1 cellular context compared by ENCODE assay signal in the genomic region with DNA sequence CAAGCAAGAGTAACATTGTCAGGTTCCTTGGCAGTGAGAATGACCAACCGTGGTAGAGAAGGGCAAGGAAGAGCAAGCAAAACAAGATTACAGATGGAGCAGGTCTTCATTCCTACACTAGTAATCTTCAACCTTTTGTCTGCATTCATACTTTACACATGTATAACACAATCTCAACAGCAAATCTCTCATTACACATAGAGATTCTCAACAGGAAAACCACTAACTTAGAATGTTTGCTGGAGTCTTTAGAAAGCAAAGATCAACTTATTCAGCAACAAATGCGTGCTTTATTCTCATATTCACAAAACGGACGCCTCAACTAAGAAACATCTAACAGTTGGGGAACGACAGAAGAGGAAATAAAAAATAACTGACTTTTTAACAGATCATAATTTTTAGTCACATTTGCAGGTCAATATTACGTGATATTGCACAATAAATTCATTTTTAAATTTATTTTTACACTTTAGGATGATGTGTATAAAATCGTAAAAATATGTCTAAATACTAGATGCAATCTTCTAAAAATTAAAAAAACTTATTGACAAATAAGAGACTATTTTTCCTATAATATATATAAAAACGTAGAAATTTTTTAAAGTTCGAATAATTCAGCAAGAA.
TF ChIP-seq lines count a peak whose summit lies in the region.

No MANE protein-coding gene starts in this region.

TF ChIP-seq in HCT116, 20 proteins besides CTCF, POLR2A, EP300 and RAD21:
- TF ChIP-seq, protein P1, sequence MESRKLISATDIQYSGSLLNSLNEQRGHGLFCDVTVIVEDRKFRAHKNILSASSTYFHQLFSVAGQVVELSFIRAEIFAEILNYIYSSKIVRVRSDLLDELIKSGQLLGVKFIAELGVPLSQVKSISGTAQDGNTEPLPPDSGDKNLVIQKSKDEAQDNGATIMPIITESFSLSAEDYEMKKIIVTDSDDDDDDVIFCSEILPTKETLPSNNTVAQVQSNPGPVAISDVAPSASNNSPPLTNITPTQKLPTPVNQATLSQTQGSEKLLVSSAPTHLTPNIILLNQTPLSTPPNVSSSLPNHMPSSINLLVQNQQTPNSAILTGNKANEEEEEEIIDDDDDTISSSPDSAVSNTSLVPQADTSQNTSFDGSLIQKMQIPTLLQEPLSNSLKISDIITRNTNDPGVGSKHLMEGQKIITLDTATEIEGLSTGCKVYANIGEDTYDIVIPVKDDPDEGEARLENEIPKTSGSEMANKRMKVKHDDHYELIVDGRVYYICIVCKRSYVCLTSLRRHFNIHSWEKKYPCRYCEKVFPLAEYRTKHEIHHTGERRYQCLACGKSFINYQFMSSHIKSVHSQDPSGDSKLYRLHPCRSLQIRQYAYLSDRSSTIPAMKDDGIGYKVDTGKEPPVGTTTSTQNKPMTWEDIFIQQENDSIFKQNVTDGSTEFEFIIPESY (IDR thresholded peaks at IDR 0.05; ENCODE audit: extremely low read depth, insufficient replicate concordance, low read length): no peak
- TF ChIP-seq CEBPB (IDR thresholded peaks at IDR 0.05; ENCODE audit: low read depth): no peak
- no peak for TF ChIP-seq ZNF274 (IDR thresholded peaks at IDR 0.05; ENCODE audit: low read depth, low read length)
- no peak for TF ChIP-seq ATF3 (IDR thresholded peaks at IDR 0.05)
- no peak for TF ChIP-seq EZH2 (IDR thresholded peaks at IDR 0.05)
- no peak for TF ChIP-seq YY1 (IDR thresholded peaks at IDR 0.05; ENCODE audit: extremely low read depth, insufficient replicate concordance, low read depth, low read length)
- no peak for TF ChIP-seq POLR2AphosphoS5 (IDR thresholded peaks at IDR 0.05; ENCODE audit: low read depth, low read length)
- no peak for TF ChIP-seq ELF1 (IDR thresholded peaks at IDR 0.05; ENCODE audit: borderline replicate concordance, low read depth)
- TF ChIP-seq ZFX (IDR thresholded peaks at IDR 0.05): no peak
- TF ChIP-seq TCF7L2 (IDR thresholded peaks at IDR 0.05; ENCODE audit: borderline replicate concordance, extremely low read depth, insufficient read depth, insufficient read length): no peak
- TF ChIP-seq CBX3 (IDR thresholded peaks at IDR 0.05; ENCODE audit: low read depth): no peak
- TF ChIP-seq FOSL1 (IDR thresholded peaks at IDR 0.05; ENCODE audit: low read depth): no peak
- TF ChIP-seq SRF (IDR thresholded peaks at IDR 0.05; ENCODE audit: low read depth): no peak
- TF ChIP-seq SIN3A (IDR thresholded peaks at IDR 0.05; ENCODE audit: low read depth): no peak
